ENCODE assay signal across 9 cellular contexts in the genomic region with DNA sequence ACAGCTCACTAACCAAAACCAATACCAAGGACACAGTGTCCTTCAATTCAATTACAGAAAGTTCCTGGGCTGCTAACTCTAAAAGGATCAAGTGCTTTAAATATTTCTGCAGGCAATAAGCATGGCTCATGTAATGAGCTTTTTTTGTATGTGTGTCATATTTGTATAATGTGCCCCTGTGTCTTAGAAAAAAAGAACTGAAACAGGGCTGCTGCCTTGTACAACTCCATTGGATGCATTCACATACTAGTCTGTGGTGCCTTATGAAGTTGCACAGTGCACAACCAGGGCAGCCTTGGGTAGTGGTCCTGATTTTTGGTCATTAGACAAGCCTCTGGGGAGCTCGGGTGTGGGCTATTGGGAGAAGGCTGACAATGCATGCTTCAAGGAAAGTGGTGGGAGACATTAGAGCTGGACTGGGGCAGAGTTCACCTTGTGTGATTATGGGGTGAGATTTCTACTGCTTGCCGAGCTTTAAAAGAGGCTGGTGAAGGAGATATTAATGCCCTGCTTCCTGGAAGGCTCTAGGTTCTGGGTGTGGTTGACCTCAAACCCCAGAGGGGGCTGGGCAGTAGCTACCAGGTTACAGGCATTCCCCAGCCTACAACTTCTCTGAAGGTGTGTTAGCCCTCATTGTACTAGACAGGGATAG. TPM values are rescaled to one million over a fixed set of nuclear protein-coding genes. Genes with fewer than 3 reads are reported as not detected.
A peak's percentile ranks its signal among the peaks of the same experiment; 100 is the strongest.
DNase-seq lines count a peak whose midpoint lies in the region; ATAC-seq lines count a peak whose summit lies in the region.
"Had no signal": no experiment of that assay in that cellular context is flagged by ENCODE, and none has a peak within 500 bp of the region (broad histone marks: within the 10 kb centered on the region; RNA-seq: fewer than 3 reads in every experiment).

No MANE protein-coding gene starts in this region.

- DNase-seq in LoVo (ENCODE audit: low spot score) (peak; percentile 73), cortex of kidney (lab: John Stamatoyannopoulos, UW) (no peak), NCI-H2171 treated with DMSO at 0.1 percent for 48 hours (lab: John Stamatoyannopoulos, UW) (no peak), NCI-H1694 (lab: John Stamatoyannopoulos, UW) (no peak)
- DNase-seq in activated T-cell treated with anti-CD3 and anti-CD28 coated beads, Interleukin-2, amount 50 U/mL, for 72 hours = peak in 1 of 2 donors; percentile 23
- DNase-seq in naive thymus-derived CD4-positive, alpha-beta T cell = peak in 5 of 9 donors; percentile 15 to 37 (median 26)
- DNase-seq: NCI-H446 had no signal

- ATAC-seq in GM18511 (IDR thresholded peaks at IDR 0.05; ENCODE audit: unreplicated experiment) (peak; percentile 24), GM21360 (IDR thresholded peaks at IDR 0.05; ENCODE audit: unreplicated experiment) (no peak)
- no peak for ATAC-seq in activated T-cell treated with anti-CD3 and anti-CD28 coated beads, Interleukin-2, amount 50 U/mL, for 72 hours (replicated peaks in 1 of 2)
- no peak for ATAC-seq in naive thymus-derived CD4-positive, alpha-beta T cell

- peak overlapping the region; percentile 2 for H3K4me3 ChIP-seq in naive thymus-derived CD4-positive, alpha-beta T cell (ENCODE audit: low read length)

- H3K36me3 ChIP-seq in naive thymus-derived CD4-positive, alpha-beta T cell (ENCODE audit: control insufficient read depth in 2 of 3, insufficient read depth in 3 of 3, low read length in 3 of 3) = peaks cover 0 to 5% (median 0%) of the 10 kb centered on the region in 3 experiments

- peaks cover 3 to 10% of the 10 kb centered on the region in 2 donors for H3K36me3 Mint-ChIP-seq in activated T-cell treated with anti-CD3 and anti-CD28 coated beads, Interleukin-2, amount 50 U/mL, for 72 hours (ENCODE audit: insufficient read depth in 2 of 2)
- peaks cover 0 to 21% (median 0%) of the 10 kb centered on the region in 5 donors for H3K36me3 Mint-ChIP-seq in naive thymus-derived CD4-positive, alpha-beta T cell

- intact Hi-C loops in naive thymus-derived CD4-positive, alpha-beta T cell (cut with micrococcal nuclease) = loop anchor here (5.0 to 10.0 kb wide), 6 partner anchors 902 to 1880 kb away; a partner anchor contains a TSS

- H3K4me1 ChIP-seq in naive thymus-derived CD4-positive, alpha-beta T cell (ENCODE audit: control insufficient read depth in 2 of 2, insufficient read depth in 2 of 2, low read length in 2 of 2) = peaks cover 26 to 31% of the 10 kb centered on the region in 2 donors

- peaks cover 9 to 13% of the 10 kb centered on the region in 2 donors for H3K9me3 Mint-ChIP-seq in activated T-cell treated with anti-CD3 and anti-CD28 coated beads, Interleukin-2, amount 50 U/mL, for 72 hours
- peaks cover 0 to 25% (median 0%) of the 10 kb centered on the region in 11 donors for H3K9me3 Mint-ChIP-seq in naive thymus-derived CD4-positive, alpha-beta T cell

- H3K27ac Mint-ChIP-seq in activated T-cell treated with anti-CD3 and anti-CD28 coated beads, Interleukin-2, amount 50 U/mL, for 72 hours = no peak overlapping the region
- H3K27ac Mint-ChIP-seq in naive thymus-derived CD4-positive, alpha-beta T cell = peak overlapping the region in 7 of 9 donors; percentile 28 to 89 (median 52)

- no peak overlapping the region for H3K27ac ChIP-seq in naive thymus-derived CD4-positive, alpha-beta T cell (ENCODE audit: low read depth, low read length)

- CTCF ChIA-PET in naive thymus-derived CD4-positive, alpha-beta T cell (lab: Charles Lee) = interaction anchor here (0.6 to 1.6 kb wide), 2 partner anchors 268 to 1596 kb away, joined by 3 to 5 read pairs; a partner anchor contains a TSS

- no peaks in the 10 kb centered on the region for H3K27me3 ChIP-seq in naive thymus-derived CD4-positive, alpha-beta T cell (ENCODE audit: control insufficient read depth in 2 of 2, insufficient read depth in 2 of 2, low read length in 2 of 2)

- no peaks in the 10 kb centered on the region for H3K9me3 ChIP-seq in naive thymus-derived CD4-positive, alpha-beta T cell (ENCODE audit: control insufficient read depth in 2 of 3, low read length in 3 of 3)

- no peaks in the 10 kb centered on the region for H3K27me3 Mint-ChIP-seq in activated T-cell treated with anti-CD3 and anti-CD28 coated beads, Interleukin-2, amount 50 U/mL, for 72 hours (ENCODE audit: low read depth)
- H3K27me3 Mint-ChIP-seq in naive thymus-derived CD4-positive, alpha-beta T cell = no peaks in the 10 kb centered on the region

- peak overlapping the region; percentile 31 to 51 for H3K4me3 Mint-ChIP-seq in activated T-cell treated with anti-CD3 and anti-CD28 coated beads, Interleukin-2, amount 50 U/mL, for 72 hours
- H3K4me3 Mint-ChIP-seq in naive thymus-derived CD4-positive, alpha-beta T cell = peak overlapping the region; percentile 33 to 91 (median 72)

- POLR2A ChIA-PET in naive thymus-derived CD4-positive, alpha-beta T cell (lab: Charles Lee) = interaction anchor here (0.7 to 2.8 kb wide), 4 partner anchors 11 to 33 kb away, joined by 3 to 18 read pairs (median 4); no protein-coding TSS in a partner anchor

- H3K4me1 Mint-ChIP-seq in activated T-cell treated with anti-CD3 and anti-CD28 coated beads, Interleukin-2, amount 50 U/mL, for 72 hours (ENCODE audit: low read depth) = peaks cover 46% of the 10 kb centered on the region
- peaks cover 36 to 61% (median 48%) of the 10 kb centered on the region in 7 donors for H3K4me1 Mint-ChIP-seq in naive thymus-derived CD4-positive, alpha-beta T cell

RNA-seq across cellular contexts. Expression of a gene that starts 3.6 kb away (rescaled TPM):
- total RNA-seq in activated T-cell treated with anti-CD3 and anti-CD28 coated beads, Interleukin-2, amount 50 U/mL, for 72 hours = 10 to 100 TPM; 14.4 to 19.0 TPM
- total RNA-seq in naive thymus-derived CD4-positive, alpha-beta T cell = 10 to 100 TPM; 12.6 to 40.4 (median 17.5) TPM
- 1 to 10 TPM; 3.9 to 6.9 TPM for polyA plus RNA-seq in naive thymus-derived CD4-positive, alpha-beta T cell

Comparison
In these comparisons a context has a peak if more than half of its experiments do, and no peak if none do; other contexts are left out.
1. DNase-seq: peak in LoVo (single experiment) and naive thymus-derived CD4-positive, alpha-beta T cell (5 of 9); none in cortex of kidney (single experiment), NCI-H2171 treated with DMSO at 0.1 percent for 48 hours (single experiment) and NCI-H1694 (single experiment).